In the genomic region with DNA sequence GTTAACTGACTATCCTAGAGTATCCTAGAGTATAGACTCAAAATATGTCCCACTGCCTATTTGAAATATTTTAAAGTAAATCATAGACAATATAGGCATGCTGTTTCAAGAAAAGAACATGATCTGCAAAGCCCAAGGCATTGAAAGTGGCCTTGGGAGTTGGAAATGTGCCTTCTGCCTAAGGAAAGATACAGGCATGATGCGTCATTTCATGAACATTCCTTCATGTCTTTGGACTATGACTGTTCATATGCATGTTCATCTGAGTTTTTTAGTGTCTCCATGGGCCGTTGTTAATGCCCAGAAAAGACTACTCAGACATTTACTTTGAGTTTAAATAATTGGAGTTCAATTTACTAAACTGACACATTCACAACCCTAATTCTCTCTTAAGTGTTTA, we compare ENCODE assay signal across 18 cellular contexts.
"Had no signal": no experiment of that assay in that cellular context is flagged by ENCODE, and none has a peak within 500 bp of the region (broad histone marks: within the 10 kb centered on the region; RNA-seq: fewer than 3 reads in every experiment).

No MANE protein-coding gene starts in this region.

- H3K4me3 ChIP-seq: colonic mucosa, esophagus muscularis mucosa, lung, pancreas, right lobe of liver, stomach, thyroid gland had no signal

- DNase-seq: colonic mucosa; effector CD8-positive, alpha-beta T cell; endodermal cell; head of caudate nucleus; kidney; natural killer cell; pancreas; right lobe of liver; small intestine; stimulated activated CD4-positive, alpha-beta T cell treated with anti-CD3 and anti-CD28 coated beads, Interleukin-15, amount 100 ng/mL, for 24 hours; stimulated activated CD4-positive, alpha-beta T cell treated with anti-CD3 and anti-CD28 coated beads, Interleukin-2, amount 100 ng/mL, for 48 hours; stimulated activated naive CD4-positive, alpha-beta T cell treated with Interleukin-2 at 50 U/mL for 16 hours; stomach; thyroid gland had no signal

- H3K27me3 ChIP-seq: colonic mucosa, esophagus muscularis mucosa, pancreas, right lobe of liver, thyroid gland had no signal

- ATAC-seq: left lobe of liver, natural killer cell, right lobe of liver had no signal

- H3K4me1 ChIP-seq: pancreas, right lobe of liver had no signal

- H3K27ac ChIP-seq: colonic mucosa, esophagus muscularis mucosa, pancreas, right lobe of liver, stomach, thyroid gland had no signal

- H3K9me3 ChIP-seq: colonic mucosa, esophagus muscularis mucosa, pancreas, right lobe of liver, stomach, thyroid gland had no signal

- FAIRE-seq: frontal cortex, kidney, pancreas, small intestine had no signal

- H3K36me3 ChIP-seq: colonic mucosa, esophagus muscularis mucosa, pancreas, right lobe of liver, stomach, thyroid gland had no signal
